In genomic region chr15:52805351-52806283, GRCh38 we compare ENCODE assay signal across 10 cellular contexts. TPM values are rescaled to one million over a fixed set of nuclear protein-coding genes. Genes with fewer than 3 reads are reported as not detected.
DNase-seq lines count a peak whose midpoint lies in the region; ATAC-seq and TF ChIP-seq lines count a peak whose summit lies in the region.
"Had no signal": no experiment of that assay in that cellular context is flagged by ENCODE, and none has a peak within 500 bp of the region (broad histone marks: within the 10 kb centered on the region; RNA-seq: fewer than 3 reads in every experiment).

No MANE protein-coding gene starts in this region.

- H3K27me3 ChIP-seq in SK-N-SH (ENCODE audit: insufficient read depth) (peaks cover 75% of the 10 kb centered on the region), psoas muscle (ENCODE audit: insufficient read depth in 3 of 3, low read length in 2 of 3) (peaks cover 7 to 99% (median 35%) of the 10 kb centered on the region in 3 donors)

- no peak overlapping the region for H3K27ac Mint-ChIP-seq in Calu3 (ENCODE audit: unreplicated experiment)

- peaks cover 52% of the 10 kb centered on the region for H3K27me3 Mint-ChIP-seq in Calu3 (ENCODE audit: unreplicated experiment)

- H3K27ac ChIP-seq in SK-N-SH (ENCODE audit: low read depth in 2 of 2, low read length in 1 of 2) (no peak overlapping the region), psoas muscle (no peak overlapping the region)
- H3K27ac ChIP-seq: SK-N-MC had no signal

- no peaks in the 10 kb centered on the region for H3K9me3 ChIP-seq in SK-N-SH
- no peaks in the 10 kb centered on the region for H3K9me3 ChIP-seq in psoas muscle

- peak; percentile 28 to 43 for ATAC-seq in left cardiac atrium
- ATAC-seq in psoas muscle: peak; percentile 20 to 65 (median 42)
- no peak for ATAC-seq in HG03442 (IDR thresholded peaks at IDR 0.05; ENCODE audit: unreplicated experiment)

- no peak overlapping the region; a peak in 1 of 4 replicates for H3K4me3 ChIP-seq in SK-N-SH (ENCODE audit: low read depth in 2 of 2, low read length in 1 of 2)
- H3K4me3 ChIP-seq in psoas muscle: peak overlapping the region; percentile 61
- H3K4me3 ChIP-seq: SK-N-MC had no signal

- TF ChIP-seq CTCF in Calu3 (IDR thresholded peaks at IDR 0.05; ENCODE audit: unreplicated experiment) (no peak), SK-N-SH (IDR thresholded peaks at IDR 0.05) (peak; percentile 23; the same call in 1 of the 2 replicates), psoas muscle (IDR thresholded peaks at IDR 0.05) (no peak)

- intact Hi-C loops in Calu3 (cut with micrococcal nuclease; ENCODE audit: unreplicated experiment): no loop called here
- intact Hi-C loops in left cardiac atrium (cut with DNase I): no loop called here
- intact Hi-C loops in psoas muscle (cut with DNase I): no loop called here

- H3K9me2 ChIP-seq in SK-N-SH: no peaks in the 10 kb centered on the region

- H3K9ac ChIP-seq in SK-N-SH: no peak overlapping the region

- H4K20me1 ChIP-seq in SK-N-SH (ENCODE audit: insufficient read depth): no peaks in the 10 kb centered on the region

- H3F3A ChIP-seq in SK-N-SH (replicated peaks; ENCODE audit: insufficient read depth): no peaks in the 10 kb centered on the region

- POLR2A ChIA-PET in SK-N-SH (lab: Yijun Ruan, JAX): interaction anchor here (0.6 kb wide), 1 partner anchor 550 kb away, joined by 3 read pairs; no protein-coding TSS in a partner anchor

- BruUV-seq in Calu3 (replicated peaks; lab: Mats Ljungman, UMichigan): no TSS peak

- no peaks in the 10 kb centered on the region for H3K36me3 Mint-ChIP-seq in Calu3 (ENCODE audit: insufficient read depth, unreplicated experiment)

- DNase-seq in Calu3 (no peak), SK-N-SH (peak; percentile 60), left cardiac atrium (no peak), psoas muscle (peak in 1 of 2 donors; percentile 53), COR-L47 (lab: John Stamatoyannopoulos, UW) (no peak), glomerular visceral epithelial cell (ENCODE audit: extremely low spot score) (no peak)
- no peak for DNase-seq in stimulated activated CD4-positive, alpha-beta T cell treated with anti-CD3 and anti-CD28 coated beads, Interleukin-2, amount 100 ng/mL, for 24 hours
- DNase-seq: stimulated activated CD4-positive, alpha-beta T cell treated with anti-CD3 and anti-CD28 coated beads, Interleukin-12 subunit alpha, Interleukin-12 subunit beta, amount 100 ng/mL, for 4 hours had no signal

- WGBS in SK-N-SH (ENCODE audit: low lambda C conversion rate): 23% methylated on average over 43 of the region's 93 CpGs
- 4 to 6% (median 5%) methylated on average over 78 to 93 of the region's 93 CpGs for WGBS in psoas muscle, 3 donors

- H3K4me3 Mint-ChIP-seq in Calu3 (ENCODE audit: low read depth, unreplicated experiment): peak overlapping the region; percentile 77

- H3K9me3 Mint-ChIP-seq in Calu3 (ENCODE audit: low read depth, unreplicated experiment): no peaks in the 10 kb centered on the region

- no peaks in the 10 kb centered on the region for H3K36me3 ChIP-seq in SK-N-SH (replicated peaks in 1 of 2; ENCODE audit: control insufficient read depth in 1 of 2, insufficient read depth in 2 of 2, low read length in 1 of 2)
- H3K36me3 ChIP-seq in psoas muscle (ENCODE audit: insufficient read depth in 1 of 2, low read depth in 1 of 2): no peaks in the 10 kb centered on the region

- CTCF ChIA-PET in Calu3 (lab: Charles Lee): interaction anchor here (0.6 to 0.7 kb wide), 2 partner anchors 54 to 553 kb away, joined by 3 read pairs; no protein-coding TSS in a partner anchor
- CTCF ChIA-PET in SK-N-SH (lab: Yijun Ruan, JAX): interaction anchor here (0.6 to 2.0 kb wide), 6 partner anchors 14 to 751 kb away, joined by 3 to 6 read pairs (median 4); no protein-coding TSS in a partner anchor

- H3K4me1 ChIP-seq in SK-N-SH (ENCODE audit: control insufficient read depth in 1 of 2, insufficient read depth in 2 of 2, low read depth in 1 of 2, low read length in 1 of 2): no peaks in the 10 kb centered on the region; a peak in 2 of 4 replicates
- peaks cover 17% of the 10 kb centered on the region for H3K4me1 ChIP-seq in psoas muscle

- no peak for TF ChIP-seq RAD21 in SK-N-SH (IDR thresholded peaks at IDR 0.05; ENCODE audit: low read length)

- H3K4me1 Mint-ChIP-seq in Calu3 (ENCODE audit: low read depth, unreplicated experiment): peaks cover 8% of the 10 kb centered on the region

- no peak overlapping the region; the same call in 1 of the 2 replicates for H3K4me2 ChIP-seq in SK-N-SH

- H3K79me2 ChIP-seq in SK-N-SH (ENCODE audit: insufficient read depth): no peaks in the 10 kb centered on the region

- no peak overlapping the region for H2AFZ ChIP-seq in SK-N-SH (ENCODE audit: low read depth)

- no peak for TF ChIP-seq EP300 in SK-N-SH (IDR thresholded peaks at IDR 0.05; ENCODE audit: borderline replicate concordance in 1 of 2, low read depth in 1 of 2, low read length in 1 of 2)

TF ChIP-seq in SK-N-SH, 30 proteins besides CTCF, POLR2A, EP300 and RAD21:
- TF ChIP-seq MAX (IDR thresholded peaks at IDR 0.05; ENCODE audit: low read depth) (no peak), TCF12 (IDR thresholded peaks at IDR 0.05) (no peak), SMC3 (IDR thresholded peaks at IDR 0.05; ENCODE audit: low read depth, low read length) (no peak), JUND (IDR thresholded peaks at IDR 0.05) (no peak), GABPA (IDR thresholded peaks at IDR 0.05; ENCODE audit: low read depth) (no peak), USF2 (IDR thresholded peaks at IDR 0.05; ENCODE audit: borderline replicate concordance, low read depth, low read length) (no peak), USF1 (IDR thresholded peaks at IDR 0.05; ENCODE audit: borderline replicate concordance, low read depth) (no peak), FOXJ3 (CRISPR knock-in tag; IDR thresholded peaks at IDR 0.05) (no peak), EZH2phosphoT487 (IDR thresholded peaks at IDR 0.05; ENCODE audit: borderline replicate concordance, low read depth) (no peak; the same call in 1 of the 2 replicates), PBX3 (IDR thresholded peaks at IDR 0.05) (no peak), SIN3A (IDR thresholded peaks at IDR 0.05; ENCODE audit: borderline replicate concordance, low read depth, low read length) (no peak), RCOR1 (IDR thresholded peaks at IDR 0.05; ENCODE audit: low read length) (no peak), RXRA (IDR thresholded peaks at IDR 0.05; ENCODE audit: borderline replicate concordance, low read depth) (no peak), MEF2A (IDR thresholded peaks at IDR 0.05; ENCODE audit: borderline replicate concordance, low read depth) (no peak), ZBTB33 (IDR thresholded peaks at IDR 0.05; ENCODE audit: borderline replicate concordance, low read depth) (no peak)
TF ChIP-seq in SK-N-SH: peak in this region for 0.

RNA-seq across cellular contexts. Expression of gene ONECUT1, which starts 15.5 kb away (rescaled TPM):
- 0.91 and 1.1 TPM in 2 replicates for total RNA-seq in Calu3 (2022)
- polyA plus RNA-seq in SK-N-SH (2012; rRNA removed): not detected in 2 replicates
- polyA plus RNA-seq in SK-N-SH (2012; cell fraction: cytosol; rRNA removed): not detected in 2 replicates
- not detected in 2 replicates for polyA plus RNA-seq in SK-N-SH (2012; cell fraction: nucleus; rRNA removed)
- total RNA-seq in left cardiac atrium: not detected
- not detected for total RNA-seq in psoas muscle
- not detected for polyA plus RNA-seq in psoas muscle
